In genomic region chr2:113251118-113251517, GRCh38 we compare ENCODE assay signal across 13 cellular contexts. TPM values are rescaled to one million over a fixed set of nuclear protein-coding genes. Genes with fewer than 3 reads are reported as not detected.
DNase-seq lines count a peak whose midpoint lies in the region; ATAC-seq and TF ChIP-seq lines count a peak whose summit lies in the region.
"Had no signal": no experiment of that assay in that cellular context is flagged by ENCODE, and none has a peak within 500 bp of the region (broad histone marks: within the 10 kb centered on the region; RNA-seq: fewer than 3 reads in every experiment).

No MANE protein-coding gene starts in this region.

- no peaks in the 10 kb centered on the region for H3K9me3 Mint-ChIP-seq in activated CD4-positive, alpha-beta T cell treated with anti-CD3 and anti-CD28 coated beads, Interleukin-2, amount 10 ng/mL, durations not matched to agents 24 days and 14 days
- H3K9me3 Mint-ChIP-seq in T-cell (no peaks in the 10 kb centered on the region), endodermal cell (no peaks in the 10 kb centered on the region)
- H3K9me3 Mint-ChIP-seq in activated naive CD8-positive, alpha-beta T cell (ENCODE audit: low read depth): no peaks in the 10 kb centered on the region
- H3K9me3 Mint-ChIP-seq: HFFc6 had no signal

- H3K4me3 Mint-ChIP-seq in activated CD4-positive, alpha-beta T cell treated with anti-CD3 and anti-CD28 coated beads, Interleukin-2, amount 10 ng/mL, durations not matched to agents 24 days and 14 days: peak overlapping the region; percentile 62
- peak overlapping the region in 2 of 3 donors; percentile 41 to 79 for H3K4me3 Mint-ChIP-seq in T-cell
- H3K4me3 Mint-ChIP-seq in activated naive CD8-positive, alpha-beta T cell: peak overlapping the region; percentile 39
- no peak overlapping the region for H3K4me3 Mint-ChIP-seq in endodermal cell
- H3K4me3 Mint-ChIP-seq: HFFc6 had no signal

- no peaks in the 10 kb centered on the region for H3K27me3 Mint-ChIP-seq in activated CD4-positive, alpha-beta T cell treated with anti-CD3 and anti-CD28 coated beads, Interleukin-2, amount 10 ng/mL, durations not matched to agents 24 days and 14 days
- H3K27me3 Mint-ChIP-seq in T-cell (no peaks in the 10 kb centered on the region), endodermal cell (ENCODE audit: insufficient read depth) (peaks cover 25% of the 10 kb centered on the region)
- H3K27me3 Mint-ChIP-seq in activated naive CD8-positive, alpha-beta T cell: no peaks in the 10 kb centered on the region

- intact Hi-C loops in activated CD4-positive, alpha-beta T cell treated with anti-CD3 and anti-CD28 coated beads, Interleukin-2, amount 10 ng/mL, durations not matched to agents 24 days and 14 days (cut with micrococcal nuclease): no loop called here

- CTCF ChIA-PET in T-cell (lab: Charles Lee): interaction anchor here (0.9 to 2.2 kb wide), 9 partner anchors 16 to 139 kb away, joined by 3 to 9 read pairs (median 3); no protein-coding TSS in a partner anchor

- peak overlapping the region; percentile 85 for H3K27ac Mint-ChIP-seq in activated CD4-positive, alpha-beta T cell treated with anti-CD3 and anti-CD28 coated beads, Interleukin-2, amount 10 ng/mL, durations not matched to agents 24 days and 14 days
- H3K27ac Mint-ChIP-seq in T-cell (peak overlapping the region; percentile 91 to 93), endodermal cell (no peak overlapping the region)
- H3K27ac Mint-ChIP-seq in activated naive CD8-positive, alpha-beta T cell: peak overlapping the region; percentile 80
- H3K27ac Mint-ChIP-seq: HFFc6 had no signal

- POLR2A ChIA-PET in T-cell (lab: Charles Lee): interaction anchor here in 1 of 2 donors (0.6 kb wide), 2 partner anchors 15 to 47 kb away, joined by 3 read pairs; no protein-coding TSS in a partner anchor

- H3K4me3 ChIP-seq in endodermal cell (ENCODE audit: low read length): no peak overlapping the region
- H3K4me3 ChIP-seq: right atrium auricular region, tibial nerve had no signal

- no peak overlapping the region for H3K27ac ChIP-seq in endodermal cell (ENCODE audit: low read depth, low read length)
- H3K27ac ChIP-seq: tibial nerve had no signal

- WGBS in endodermal cell (ENCODE audit: insufficient coverage in 1 of 2, insufficient read length in 1 of 2), 2 experiments: 84 to 91% methylated on average over 4 to 7 of the region's 7 CpGs

- H3K36me3 ChIP-seq in endodermal cell (ENCODE audit: control insufficient read depth, insufficient read depth, low read length): no peaks in the 10 kb centered on the region
- H3K36me3 ChIP-seq: right atrium auricular region had no signal

- H3K4me1 Mint-ChIP-seq in activated CD4-positive, alpha-beta T cell treated with anti-CD3 and anti-CD28 coated beads, Interleukin-2, amount 10 ng/mL, durations not matched to agents 24 days and 14 days: peaks cover 52% of the 10 kb centered on the region
- peaks cover 68 to 74% (median 70%) of the 10 kb centered on the region in 3 donors for H3K4me1 Mint-ChIP-seq in T-cell
- H3K4me1 Mint-ChIP-seq in activated naive CD8-positive, alpha-beta T cell (ENCODE audit: low read depth): peaks cover 66% of the 10 kb centered on the region
- H3K4me1 Mint-ChIP-seq in endodermal cell: peaks cover 3% of the 10 kb centered on the region

- DNase-seq in activated CD4-positive, alpha-beta T cell treated with anti-CD3 and anti-CD28 coated beads, Interleukin-2, amount 10 ng/mL, durations not matched to agents 24 days and 14 days: peak; percentile 82
- DNase-seq in activated CD4-positive, alpha-beta T cell treated with anti-CD3 and anti-CD28 coated beads, Interleukin-2, amount 50 U/mL, for 1 hour: no peak
- DNase-seq in T-cell (peak in 33 of 34 experiments; percentile 5 to 61 (median 37)), HT-29 (ENCODE audit: low spot score) (no peak), endodermal cell (no peak)
- peak; percentile 48 for DNase-seq in stimulated activated CD8-positive, alpha-beta memory T cell treated with anti-CD3 and anti-CD28 coated beads, Interleukin-4, amount 100 ng/mL, for 48 hours
- DNase-seq: DMS153, HFFc6, SW 1271 had no signal

- H3K9ac ChIP-seq in endodermal cell (ENCODE audit: extremely low read depth, low read length, poor library complexity, severe bottlenecking): no peak overlapping the region

- no peak for TF ChIP-seq CTCF in endodermal cell (conservative IDR thresholded peaks at IDR 0.05)

- H3K9me3 ChIP-seq in endodermal cell (ENCODE audit: control insufficient read depth, low read length): no peaks in the 10 kb centered on the region
- H3K9me3 ChIP-seq: right atrium auricular region, tibial nerve had no signal

- H3K4me1 ChIP-seq in endodermal cell (ENCODE audit: control insufficient read depth, insufficient read depth, low read length): no peaks in the 10 kb centered on the region

- H3K36me3 Mint-ChIP-seq in activated CD4-positive, alpha-beta T cell treated with anti-CD3 and anti-CD28 coated beads, Interleukin-2, amount 10 ng/mL, durations not matched to agents 24 days and 14 days (ENCODE audit: low read depth): peaks cover 5% of the 10 kb centered on the region
- H3K36me3 Mint-ChIP-seq in T-cell: no peaks in the 10 kb centered on the region
- peaks cover 3% of the 10 kb centered on the region for H3K36me3 Mint-ChIP-seq in activated naive CD8-positive, alpha-beta T cell
- H3K36me3 Mint-ChIP-seq in endodermal cell (ENCODE audit: low read depth): no peaks in the 10 kb centered on the region

- H3K27me3 ChIP-seq in endodermal cell (ENCODE audit: control insufficient read depth, insufficient read depth, low read length, poor library complexity, severe bottlenecking): peaks cover 16% of the 10 kb centered on the region
- H3K27me3 ChIP-seq: right atrium auricular region, tibial nerve had no signal

- ATAC-seq in T-cell (replicated peaks in 1 of 4): peak; percentile 76 to 89 (median 84)
- ATAC-seq in HG03354 (IDR thresholded peaks at IDR 0.05; ENCODE audit: poor library complexity, severe bottlenecking, unreplicated experiment): no peak

RNA-seq across cellular contexts. Expression of gene PAX8, which starts 27.6 kb away (rescaled TPM):
- total RNA-seq in activated CD4-positive, alpha-beta T cell treated with anti-CD3 and anti-CD28 coated beads, Interleukin-2, amount 10 ng/mL, durations not matched to agents 24 days and 14 days: 0.45 and 0.77 TPM in 2 replicates
- total RNA-seq in T-cell (1 to 10 TPM; 1.0 to 1.8 (median 1.3) TPM), endodermal cell (under 1 TPM; 0.09 to 0.11 TPM)
- 1.5 and 3.4 TPM in 2 replicates for total RNA-seq in HT-29 (2014; rRNA removed; shearing (Covaris generic))
- 5.7 TPM for polyA plus RNA-seq in endodermal cell (2013, experiment 1 of 2)
- 6.3 TPM for polyA plus RNA-seq in endodermal cell (2013, experiment 2 of 2)

Comparison
In these comparisons a context has a peak if more than half of its experiments do, and no peak if none do; other contexts are left out.
1. DNase-seq: peak in activated CD4-positive, alpha-beta T cell treated with anti-CD3 and anti-CD28 coated beads, Interleukin-2, amount 10 ng/mL, durations not matched to agents 24 days and 14 days (single experiment), T-cell (33 of 34) and stimulated activated CD8-positive, alpha-beta memory T cell treated with anti-CD3 and anti-CD28 coated beads, Interleukin-4, amount 100 ng/mL, for 48 hours (single experiment); none in activated CD4-positive, alpha-beta T cell treated with anti-CD3 and anti-CD28 coated beads, Interleukin-2, amount 50 U/mL, for 1 hour (single experiment), HT-29 (single experiment) and endodermal cell (single experiment).